Comparison of ENCODE assay signal across 2 cellular contexts in genomic region chr7:46750321-46750865, GRCh38.
TF ChIP-seq lines count a peak whose summit lies in the region.

No MANE protein-coding gene starts in this region.

TF ChIP-seq in IMR-90, 13 proteins besides CTCF, POLR2A, EP300 and RAD21:
- TF ChIP-seq BHLHE40 (IDR thresholded peaks at IDR 0.05; ENCODE audit: low read depth, low read length) (no peak), NFE2L2 (IDR thresholded peaks at IDR 0.05; ENCODE audit: low read depth, low read length) (no peak), CEBPB (IDR thresholded peaks at IDR 0.05; ENCODE audit: low read depth, low read length) (no peak), MAFK (IDR thresholded peaks at IDR 0.05; ENCODE audit: low read depth, low read length) (no peak), USF2 (IDR thresholded peaks at IDR 0.05; ENCODE audit: low read depth, low read length) (no peak)

TF ChIP-seq in H1, 55 proteins besides CTCF, POLR2A, EP300 and RAD21:
- TF ChIP-seq TBP (IDR thresholded peaks at IDR 0.05; ENCODE audit: low read depth, low read length), result no peak
- no peak for TF ChIP-seq TEAD4 (IDR thresholded peaks at IDR 0.05; ENCODE audit: low read depth, low read length)
- no peak for TF ChIP-seq POU5F1 (IDR thresholded peaks at IDR 0.05; ENCODE audit: low read depth, low read length)
- TF ChIP-seq TAF1 (IDR thresholded peaks at IDR 0.05; ENCODE audit: low read depth, low read length), result no peak
- TF ChIP-seq BCL11A (IDR thresholded peaks at IDR 0.05; ENCODE audit: low read depth in 2 of 2, low read length in 2 of 2), result no peak
- no peak for TF ChIP-seq ATF3 (IDR thresholded peaks at IDR 0.05; ENCODE audit: insufficient read depth, low read depth, low read length)
